1 cellular context compared by ENCODE assay signal in genomic region chr14:24232645-24233537, GRCh38.
TF ChIP-seq lines count a peak whose summit lies in the region.

Gene GMPR2, plus strand, starts transcription at chr14:24232929. Its CDS starts 325 bp downstream, at chr14:24233254.

TF ChIP-seq in HepG2, 621 proteins besides CTCF, POLR2A, EP300 and RAD21 (continued from another document and continues in another):
- TF ChIP-seq HNF1A (IDR thresholded peaks at IDR 0.05; ENCODE audit: low read depth), result peak; percentile 26; the same call in 1 of the 2 replicates
- TF ChIP-seq HNF1A (CRISPR knock-in tag; IDR thresholded peaks at IDR 0.05; ENCODE audit: borderline replicate concordance), result peak; percentile 45; the same call in 1 of the 2 replicates
- peak; percentile 85 for TF ChIP-seq SALL1 (CRISPR knock-in tag; IDR thresholded peaks at IDR 0.05)
- TF ChIP-seq THAP11 (CRISPR knock-in tag; IDR thresholded peaks at IDR 0.05), result peak; percentile 95
- TF ChIP-seq ZNF451 (CRISPR knock-in tag; IDR thresholded peaks at IDR 0.05), result peak; percentile 21; the same call in 1 of the 2 replicates
- peak; percentile 5 for TF ChIP-seq HES4 (CRISPR knock-in tag; IDR thresholded peaks at IDR 0.05; ENCODE audit: borderline replicate concordance)
- peak; percentile 16 for TF ChIP-seq CBX1 (IDR thresholded peaks at IDR 0.05; ENCODE audit: low read depth)
- peak; percentile 42 for TF ChIP-seq PHF20 (CRISPR knock-in tag; IDR thresholded peaks at IDR 0.05)
- TF ChIP-seq, protein P1, sequence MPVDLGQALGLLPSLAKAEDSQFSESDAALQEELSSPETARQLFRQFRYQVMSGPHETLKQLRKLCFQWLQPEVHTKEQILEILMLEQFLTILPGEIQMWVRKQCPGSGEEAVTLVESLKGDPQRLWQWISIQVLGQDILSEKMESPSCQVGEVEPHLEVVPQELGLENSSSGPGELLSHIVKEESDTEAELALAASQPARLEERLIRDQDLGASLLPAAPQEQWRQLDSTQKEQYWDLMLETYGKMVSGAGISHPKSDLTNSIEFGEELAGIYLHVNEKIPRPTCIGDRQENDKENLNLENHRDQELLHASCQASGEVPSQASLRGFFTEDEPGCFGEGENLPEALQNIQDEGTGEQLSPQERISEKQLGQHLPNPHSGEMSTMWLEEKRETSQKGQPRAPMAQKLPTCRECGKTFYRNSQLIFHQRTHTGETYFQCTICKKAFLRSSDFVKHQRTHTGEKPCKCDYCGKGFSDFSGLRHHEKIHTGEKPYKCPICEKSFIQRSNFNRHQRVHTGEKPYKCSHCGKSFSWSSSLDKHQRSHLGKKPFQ (CRISPR knock-in tag; IDR thresholded peaks at IDR 0.05; ENCODE audit: insufficient replicate concordance), result no peak
- TF ChIP-seq ZNF34 (CRISPR knock-in tag; IDR thresholded peaks at IDR 0.05; ENCODE audit: borderline replicate concordance), result peak; percentile 93; the same call in 1 of the 2 replicates
- TF ChIP-seq ZNF547 (CRISPR knock-in tag; IDR thresholded peaks at IDR 0.05), result peak; percentile 92
- TF ChIP-seq ZNF598 (CRISPR knock-in tag; IDR thresholded peaks at IDR 0.05; ENCODE audit: borderline replicate concordance), result peak; percentile 94
- TF ChIP-seq ZMYM2 (CRISPR knock-in tag; IDR thresholded peaks at IDR 0.05), result no peak
- peak; percentile 89 for TF ChIP-seq RNF2 (conservative IDR thresholded peaks at IDR 0.05; ENCODE audit: low read depth)
- peak; percentile 78 for TF ChIP-seq CAMTA2 (CRISPR knock-in tag; IDR thresholded peaks at IDR 0.05; ENCODE audit: borderline replicate concordance)
- TF ChIP-seq HOMEZ (CRISPR knock-in tag; IDR thresholded peaks at IDR 0.05; ENCODE audit: low read depth), result 0 out of 2 replicates have a peak, but pooled peaks have one; percentile 8
- peak; percentile 64; the same call in 1 of the 2 replicates for TF ChIP-seq MLX (CRISPR knock-in tag; IDR thresholded peaks at IDR 0.05)
- TF ChIP-seq SYNCRIP (IDR thresholded peaks at IDR 0.05; ENCODE audit: insufficient read depth, low read depth, low read length), result no peak
- no peak for TF ChIP-seq CBX2 (IDR thresholded peaks at IDR 0.05; ENCODE audit: low read depth, low read length)
- TF ChIP-seq CBX2 (CRISPR knock-in tag; IDR thresholded peaks at IDR 0.05; ENCODE audit: low read depth), result no peak
- 0 out of 2 replicates have a peak, but pooled peaks have one; percentile 15 for TF ChIP-seq HNRNPL (IDR thresholded peaks at IDR 0.05; ENCODE audit: low read depth, low read length)
- TF ChIP-seq ZNF646 (CRISPR knock-in tag; IDR thresholded peaks at IDR 0.05), result no peak
- no peak for TF ChIP-seq NCOR1 (IDR thresholded peaks at IDR 0.05; ENCODE audit: borderline replicate concordance, low read length)
- TF ChIP-seq TBX2 (CRISPR knock-in tag; IDR thresholded peaks at IDR 0.05; ENCODE audit: borderline replicate concordance), result peak; percentile 17; the same call in 1 of the 2 replicates
- TF ChIP-seq TFDP2 (CRISPR knock-in tag; IDR thresholded peaks at IDR 0.05), result peak; percentile 84
- TF ChIP-seq CSRNP1 (CRISPR knock-in tag; IDR thresholded peaks at IDR 0.05), result peak; percentile 87
- TF ChIP-seq, protein P2, sequence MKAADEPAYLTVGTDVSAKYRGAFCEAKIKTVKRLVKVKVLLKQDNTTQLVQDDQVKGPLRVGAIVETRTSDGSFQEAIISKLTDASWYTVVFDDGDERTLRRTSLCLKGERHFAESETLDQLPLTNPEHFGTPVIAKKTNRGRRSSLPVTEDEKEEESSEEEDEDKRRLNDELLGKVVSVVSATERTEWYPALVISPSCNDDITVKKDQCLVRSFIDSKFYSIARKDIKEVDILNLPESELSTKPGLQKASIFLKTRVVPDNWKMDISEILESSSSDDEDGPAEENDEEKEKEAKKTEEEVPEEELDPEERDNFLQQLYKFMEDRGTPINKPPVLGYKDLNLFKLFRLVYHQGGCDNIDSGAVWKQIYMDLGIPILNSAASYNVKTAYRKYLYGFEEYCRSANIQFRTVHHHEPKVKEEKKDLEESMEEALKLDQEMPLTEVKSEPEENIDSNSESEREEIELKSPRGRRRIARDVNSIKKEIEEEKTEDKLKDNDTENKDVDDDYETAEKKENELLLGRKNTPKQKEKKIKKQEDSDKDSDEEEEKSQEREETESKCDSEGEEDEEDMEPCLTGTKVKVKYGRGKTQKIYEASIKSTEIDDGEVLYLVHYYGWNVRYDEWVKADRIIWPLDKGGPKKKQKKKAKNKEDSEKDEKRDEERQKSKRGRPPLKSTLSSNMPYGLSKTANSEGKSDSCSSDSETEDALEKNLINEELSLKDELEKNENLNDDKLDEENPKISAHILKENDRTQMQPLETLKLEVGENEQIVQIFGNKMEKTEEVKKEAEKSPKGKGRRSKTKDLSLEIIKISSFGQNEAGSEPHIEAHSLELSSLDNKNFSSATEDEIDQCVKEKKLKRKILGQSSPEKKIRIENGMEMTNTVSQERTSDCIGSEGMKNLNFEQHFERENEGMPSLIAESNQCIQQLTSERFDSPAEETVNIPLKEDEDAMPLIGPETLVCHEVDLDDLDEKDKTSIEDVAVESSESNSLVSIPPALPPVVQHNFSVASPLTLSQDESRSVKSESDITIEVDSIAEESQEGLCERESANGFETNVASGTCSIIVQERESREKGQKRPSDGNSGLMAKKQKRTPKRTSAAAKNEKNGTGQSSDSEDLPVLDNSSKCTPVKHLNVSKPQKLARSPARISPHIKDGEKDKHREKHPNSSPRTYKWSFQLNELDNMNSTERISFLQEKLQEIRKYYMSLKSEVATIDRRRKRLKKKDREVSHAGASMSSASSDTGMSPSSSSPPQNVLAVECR (CRISPR knock-in tag; IDR thresholded peaks at IDR 0.05; ENCODE audit: borderline replicate concordance), result peak; percentile 95
- TF ChIP-seq MIER2 (CRISPR knock-in tag; IDR thresholded peaks at IDR 0.05), result peak; percentile 28; the same call in 1 of the 2 replicates
- TF ChIP-seq ZFP37 (CRISPR knock-in tag; IDR thresholded peaks at IDR 0.05; ENCODE audit: borderline replicate concordance), result no peak
- TF ChIP-seq KAT2B (IDR thresholded peaks at IDR 0.05; ENCODE audit: borderline replicate concordance, low read depth, low read length), result no peak
- TF ChIP-seq ELF1 (CRISPR knock-in tag; IDR thresholded peaks at IDR 0.05), result peak; percentile 75
- peak; percentile 96 for TF ChIP-seq ZC3H13 (CRISPR knock-in tag; IDR thresholded peaks at IDR 0.05)
- TF ChIP-seq TEAD2 (CRISPR knock-in tag; IDR thresholded peaks at IDR 0.05), result peak; percentile 93
- TF ChIP-seq NAIF1 (CRISPR knock-in tag; IDR thresholded peaks at IDR 0.05; ENCODE audit: borderline replicate concordance), result 0 out of 2 replicates have a peak, but pooled peaks have one; percentile 20
- no peak; the same call in 1 of the 2 replicates for TF ChIP-seq ZFP62 (CRISPR knock-in tag; IDR thresholded peaks at IDR 0.05)
- TF ChIP-seq ZEB1 (IDR thresholded peaks at IDR 0.05; ENCODE audit: insufficient replicate concordance, low read depth), result no peak
